Comparison of ENCODE assay signal across 17 cellular contexts in genomic region chr11:64712430-64713030, GRCh38. TPM values are rescaled to one million over a fixed set of nuclear protein-coding genes. Genes with fewer than 3 reads are reported as not detected.
A peak's percentile ranks its signal among the peaks of the same experiment; 100 is the strongest.
DNase-seq lines count a peak whose midpoint lies in the region; ATAC-seq, FAIRE-seq and TF ChIP-seq lines count a peak whose summit lies in the region.
"Had no signal": no experiment of that assay in that cellular context is flagged by ENCODE, and none has a peak within 500 bp of the region (broad histone marks: within the 10 kb centered on the region; RNA-seq: fewer than 3 reads in every experiment).

No MANE protein-coding gene starts in this region.

- H3K27me3 ChIP-seq in HUES6 (ENCODE audit: control insufficient read depth, insufficient read depth, low read length) (peaks cover 76% of the 10 kb centered on the region), H1 (replicated peaks in 1 of 4; ENCODE audit: control insufficient read depth in 3 of 4, extremely low read depth in 1 of 4, insufficient read depth in 3 of 4, low read length in 3 of 4) (peaks cover 12 to 49% (median 33%) of the 10 kb centered on the region in 4 experiments), trophoblast cell (ENCODE audit: insufficient read depth, low read length) (peaks cover 39% of the 10 kb centered on the region)

- TF ChIP-seq EP300 in H1 (IDR thresholded peaks at IDR 0.05; ENCODE audit: borderline replicate concordance in 1 of 2, low read depth in 2 of 2, low read length in 2 of 2): no peak

- H3K27me3 Mint-ChIP-seq in activated T-cell treated with anti-CD3 and anti-CD28 coated beads, Interleukin-2, amount 50 U/mL, for 24 hours: peaks cover 77% of the 10 kb centered on the region

- H2BK12ac ChIP-seq in H1 (ENCODE audit: low read depth, low read length): 0 out of 2 replicates have a peak overlapping the region, but pooled peaks have one; percentile 45
- no peak overlapping the region for H2BK12ac ChIP-seq in trophoblast cell (ENCODE audit: low read length)

- H3K4me3 ChIP-seq in HUES6 (ENCODE audit: low read depth, low read length) (peak overlapping the region; percentile 52), H1 (ENCODE audit: extremely low read depth in 1 of 4, insufficient read depth in 2 of 4, low read depth in 3 of 4, low read length in 4 of 4) (peak overlapping the region; percentile 28 to 55 (median 42); a peak in 5 of 8 replicates), trophoblast cell (ENCODE audit: low read depth, low read length) (no peak overlapping the region)
- H3K4me3 ChIP-seq: heart right ventricle, MG63, thyroid gland had no signal

- no peak for FAIRE-seq in H1 (lab: Jason Lieb, UNC)

- H2AK5ac ChIP-seq in H1 (ENCODE audit: low read depth, low read length): no peak overlapping the region
- H2AK5ac ChIP-seq in trophoblast cell (ENCODE audit: low read length): no peak overlapping the region

- H3K14ac ChIP-seq in H1 (ENCODE audit: insufficient read length): no peak overlapping the region
- H3K14ac ChIP-seq in trophoblast cell (ENCODE audit: low read length): no peak overlapping the region

- ATAC-seq in HG03354 (IDR thresholded peaks at IDR 0.05; ENCODE audit: poor library complexity, severe bottlenecking, unreplicated experiment): no peak

- 26% methylated on average over 2 of the region's 47 CpGs; no CpG with 5 or more reads in 1 of the 2 experiments for WGBS in H1 (ENCODE audit: extremely low coverage in 1 of 2, insufficient coverage in 1 of 2, insufficient read length in 1 of 2, insufficient replicate concordance in 2 of 2, low coverage in 1 of 2, low lambda C conversion rate in 2 of 2, missing lambda C conversion rate in 1 of 2), 2 experiments
- no CpG with 5 or more reads among the region's 47 CpGs for WGBS in trophoblast cell (ENCODE audit: extremely low coverage, insufficient coverage, insufficient read length)

- H3K4ac ChIP-seq in H1 (replicated peaks; ENCODE audit: insufficient read length, low read depth, low read length): no peak overlapping the region
- H3K4ac ChIP-seq in trophoblast cell (ENCODE audit: low read depth, low read length): no peak overlapping the region

- H2BK120ac ChIP-seq in H1 (replicated peaks; ENCODE audit: low read depth, low read length) (no peak overlapping the region), trophoblast cell (ENCODE audit: insufficient read depth, low read length, poor library complexity) (no peak overlapping the region)

- H3K4me1 ChIP-seq in HUES6 (ENCODE audit: control insufficient read depth, insufficient read depth, low read length) (peaks cover 20% of the 10 kb centered on the region), H1 (replicated peaks in 1 of 4; ENCODE audit: control insufficient read depth in 3 of 4, insufficient read depth in 4 of 4, low read length in 3 of 4) (peaks cover 12 to 28% (median 20%) of the 10 kb centered on the region in 4 experiments), trophoblast cell (ENCODE audit: control insufficient read depth in 1 of 2, insufficient read depth in 2 of 2, low read length in 2 of 2) (peaks cover 3 to 5% of the 10 kb centered on the region in 2 experiments)

- no peak overlapping the region for H3K9ac ChIP-seq in HUES6 (ENCODE audit: low read length)
- H3K9ac ChIP-seq in H1 (replicated peaks in 1 of 4; ENCODE audit: extremely low read depth in 1 of 4, low read depth in 3 of 4, low read length in 3 of 4): no peak overlapping the region
- H3K9ac ChIP-seq in trophoblast cell (ENCODE audit: low read length): no peak overlapping the region

- CTCF ChIA-PET in H1 (lab: Charles Lee; ENCODE audit: partially characterized antibody): interaction anchor here (2.2 kb wide), 1 partner anchor 9 kb away, joined by 11 read pairs; no protein-coding TSS in a partner anchor

- POLR2A ChIA-PET in H1 (lab: Charles Lee; ENCODE audit: partially characterized antibody): interaction anchor here (0.6 to 1.7 kb wide), 3 partner anchors 10 to 65 kb away, joined by 3 to 4 read pairs (median 3); partner anchors contain the start of gene NRXN2

- H3K9me3 Mint-ChIP-seq in activated T-cell treated with anti-CD3 and anti-CD28 coated beads, Interleukin-2, amount 50 U/mL, for 24 hours: no peaks in the 10 kb centered on the region

- H3K23ac ChIP-seq in H1 (ENCODE audit: insufficient read length): no peak overlapping the region
- H3K23ac ChIP-seq in trophoblast cell (ENCODE audit: low read length): no peak overlapping the region

- no peaks in the 10 kb centered on the region; the same call in 1 of the 2 replicates for H3K79me1 ChIP-seq in H1 (ENCODE audit: low read depth, low read length)
- no peaks in the 10 kb centered on the region for H3K79me1 ChIP-seq in trophoblast cell (ENCODE audit: low read length)

- no peak overlapping the region for H3K56ac ChIP-seq in H1 (replicated peaks; ENCODE audit: insufficient read length, low read depth, low read length)

- no peak for TF ChIP-seq POLR2A in H1 (IDR thresholded peaks at IDR 0.05; ENCODE audit: control extremely low read depth in 1 of 2, low read depth in 2 of 2, low read length in 2 of 2)

- H3K18ac ChIP-seq in H1 (ENCODE audit: extremely low read depth, low read length) (peak overlapping the region; percentile 32; the same call in 1 of the 2 replicates), trophoblast cell (ENCODE audit: low read length) (no peak overlapping the region)

- no peak overlapping the region for H3K27ac Mint-ChIP-seq in activated T-cell treated with anti-CD3 and anti-CD28 coated beads, Interleukin-2, amount 50 U/mL, for 24 hours

- no peak overlapping the region for H4K12ac ChIP-seq in trophoblast cell (ENCODE audit: low read depth, low read length)

- no peaks in the 10 kb centered on the region for H3K9me3 ChIP-seq in HUES6 (ENCODE audit: control insufficient read depth, insufficient read depth, low read depth, low read length)
- no peaks in the 10 kb centered on the region for H3K9me3 ChIP-seq in H1 (ENCODE audit: insufficient read depth in 2 of 2, low read depth in 1 of 2, low read length in 1 of 2)
- H3K9me3 ChIP-seq in trophoblast cell (ENCODE audit: insufficient read depth, low read depth, low read length): peaks cover 15% of the 10 kb centered on the region
- H3K9me3 ChIP-seq: esophagus squamous epithelium, heart right ventricle, MG63, thyroid gland had no signal

- H3K36me3 Mint-ChIP-seq in activated T-cell treated with anti-CD3 and anti-CD28 coated beads, Interleukin-2, amount 50 U/mL, for 24 hours (ENCODE audit: low read depth): no peaks in the 10 kb centered on the region

- no peak for TF ChIP-seq CTCF in H1 (IDR thresholded peaks at IDR 0.05; ENCODE audit: control extremely low read depth in 1 of 3, insufficient read depth in 1 of 3, low read depth in 1 of 3, low read length in 3 of 3)

- H4K91ac ChIP-seq in H1 (replicated peaks; ENCODE audit: insufficient read length, low read length): no peak overlapping the region
- no peak overlapping the region for H4K91ac ChIP-seq in trophoblast cell (ENCODE audit: low read depth, low read length)

- H4K20me1 ChIP-seq in H1 (replicated peaks in 1 of 2; ENCODE audit: control insufficient read depth in 1 of 2, insufficient read depth in 2 of 2, low read length in 2 of 2): peaks cover 2 to 4% of the 10 kb centered on the region in 2 experiments

- H3K79me2 ChIP-seq in H1 (ENCODE audit: control insufficient read depth in 1 of 2, insufficient read depth in 2 of 2, low read length in 2 of 2) (no peaks in the 10 kb centered on the region), trophoblast cell (ENCODE audit: control insufficient read depth, insufficient read depth, low read length, poor library complexity) (no peaks in the 10 kb centered on the region)

- DNase-seq in activated T-cell treated with anti-CD3 and anti-CD28 coated beads, Interleukin-2, amount 50 U/mL, for 24 hours: no peak
- DNase-seq in activated T-cell treated with anti-CD3 and anti-CD28 coated beads for 4 hours (no peak), H1 (ENCODE audit: low read depth in 1 of 2, low spot score in 2 of 2) (no peak), trophoblast cell (no peak), cerebellar nuclear complex (lab: John Stamatoyannopoulos, UW) (no peak), DMS 273 (lab: John Stamatoyannopoulos, UW; ENCODE audit: unreplicated experiment) (no peak)
- DNase-seq: activated effector memory CD4-positive, alpha-beta T cell treated with Interleukin-2 at 50 U/mL for 16 hours; DMS 273 treated with DMSO at 0.1 percent for 48 hours; esophagus squamous epithelium; MG63; NCI-H2029 treated with DMSO at 0.1 percent for 48 hours; stimulated activated CD4-positive, alpha-beta T cell treated with anti-CD3 and anti-CD28 coated beads, Interleukin-1b, Interleukin-23, amount 100 ng/mL, for 48 hours had no signal

- peak overlapping the region; percentile 66 to 80 for H3K4me2 ChIP-seq in H1 (ENCODE audit: insufficient read depth in 1 of 2, low read depth in 2 of 2, low read length in 2 of 2)
- H3K4me2 ChIP-seq in trophoblast cell (ENCODE audit: low read length): peak overlapping the region; percentile 33

- no peak overlapping the region for H4K5ac ChIP-seq in H1 (ENCODE audit: insufficient read length, low read depth, low read length)

- no peak for TF ChIP-seq RAD21 in H1 (IDR thresholded peaks at IDR 0.05 in 1 of 2, conservative IDR thresholded peaks at IDR 0.05 in 1 of 2; ENCODE audit: low read depth in 2 of 2, low read length in 2 of 2)

- no peaks in the 10 kb centered on the region for H3K36me3 ChIP-seq in HUES6 (ENCODE audit: control insufficient read depth, insufficient read depth, low read length)
- peaks cover 0 to 3% (median 0%) of the 10 kb centered on the region in 4 experiments; a peak in 1 of 8 replicates for H3K36me3 ChIP-seq in H1 (ENCODE audit: control insufficient read depth in 2 of 4, insufficient read depth in 4 of 4, low read length in 3 of 4)
- H3K36me3 ChIP-seq in trophoblast cell (ENCODE audit: control insufficient read depth in 1 of 2, insufficient read depth in 2 of 2, low read length in 2 of 2): no peaks in the 10 kb centered on the region
- H3K36me3 ChIP-seq: esophagus squamous epithelium, heart right ventricle, MG63, thyroid gland had no signal

- H3K4me3 Mint-ChIP-seq in activated T-cell treated with anti-CD3 and anti-CD28 coated beads, Interleukin-2, amount 50 U/mL, for 24 hours: peak overlapping the region; percentile 25

- H4K8ac ChIP-seq in H1 (ENCODE audit: extremely low read depth, insufficient read depth, low read length) (peak overlapping the region; percentile 29; the same call in 1 of the 2 replicates), trophoblast cell (ENCODE audit: low read depth, low read length) (no peak overlapping the region)

- peak overlapping the region; percentile 99; the same call in 1 of the 2 replicates for H2BK15ac ChIP-seq in H1 (ENCODE audit: low read length)

- no peak overlapping the region for H2AFZ ChIP-seq in H1 (ENCODE audit: low read length)
- H2AFZ ChIP-seq in trophoblast cell (ENCODE audit: insufficient read depth, low read length, poor library complexity): no peak overlapping the region

- no peak overlapping the region for H3K27ac ChIP-seq in HUES6 (ENCODE audit: low read depth, low read length)
- H3K27ac ChIP-seq in H1 (ENCODE audit: low read depth, low read length): no peak overlapping the region
- no peak overlapping the region for H3K27ac ChIP-seq in trophoblast cell (ENCODE audit: low read depth, low read length)
- H3K27ac ChIP-seq: esophagus squamous epithelium, heart right ventricle, thyroid gland had no signal

- H2BK5ac ChIP-seq in H1 (ENCODE audit: low read depth, low read length) (no peak overlapping the region; the same call in 1 of the 2 replicates), trophoblast cell (ENCODE audit: low read depth, low read length, poor library complexity) (no peak overlapping the region)

- H3K23me2 ChIP-seq in H1 (ENCODE audit: low read depth, low read length): peaks cover 12% of the 10 kb centered on the region; the same call in 1 of the 2 replicates

- 0 out of 2 replicates have a peak overlapping the region, but pooled peaks have one; percentile 72 for H2BK20ac ChIP-seq in H1 (ENCODE audit: low read length)

- H3K4me1 Mint-ChIP-seq in activated T-cell treated with anti-CD3 and anti-CD28 coated beads, Interleukin-2, amount 50 U/mL, for 24 hours (ENCODE audit: low read depth): peaks cover 16% of the 10 kb centered on the region

RNA-seq across cellular contexts. Expression of gene NRXN2, which starts 10.5 kb away (rescaled TPM):
- 11.4 and 11.5 TPM in 2 replicates for total RNA-seq in H1 (2021; fragmentation: NEBNext Ultra II Directional; extraction: Animal tissue kit (Norgen Biotek cat#: 25700))
- polyA plus RNA-seq in H1 (2011; rRNA removed): 1.3 and 5.7 TPM in 2 replicates
- 2.4 TPM for polyA plus RNA-seq in H1 (2011; cell fraction: cytosol; rRNA removed)
- polyA plus RNA-seq in H1 (2011; cell fraction: nucleus; rRNA removed): 7.0 TPM
- 6.8 to 12.4 TPM (median 9.6 TPM) in 4 replicates for polyA plus RNA-seq in H1 (2012, experiment 1 of 2)
- 4.9 TPM for polyA plus RNA-seq in H1 (2012, experiment 2 of 2)
- polyA plus RNA-seq in H1 (2013, experiment 1 of 2): 11.2 TPM
- polyA plus RNA-seq in H1 (2013, experiment 2 of 2): 12.9 TPM
- 10.7 and 12.0 TPM in 2 replicates for polyA minus RNA-seq in H1 (2011; rRNA and poly(A)+ RNA removed)
- 8.7 TPM for polyA minus RNA-seq in H1 (2011; cell fraction: cytosol; rRNA and poly(A)+ RNA removed)
- polyA minus RNA-seq in H1 (2011; cell fraction: nucleus; rRNA and poly(A)+ RNA removed): 10.3 TPM
- polyA plus RNA-seq in trophoblast cell (2013): 2.9 and 3.1 TPM in 2 replicates

RNA-seq across cellular contexts. Expression of gene RASGRP2, which starts 31.4 kb away (rescaled TPM):
- 37.9 and 40.6 TPM in 2 replicates for total RNA-seq in H1 (2021; fragmentation: NEBNext Ultra II Directional; extraction: Animal tissue kit (Norgen Biotek cat#: 25700))
- 45.7 and 50.4 TPM in 2 replicates for polyA plus RNA-seq in H1 (2011; rRNA removed)
- 41.1 TPM for polyA plus RNA-seq in H1 (2011; cell fraction: cytosol; rRNA removed)
- polyA plus RNA-seq in H1 (2011; cell fraction: nucleus; rRNA removed): 127 TPM
- polyA plus RNA-seq in H1 (2012, experiment 1 of 2): 30.1 to 58.0 TPM (median 54.6 TPM) in 4 replicates
- polyA plus RNA-seq in H1 (2012, experiment 2 of 2): 31.1 TPM
- 33.0 TPM for polyA plus RNA-seq in H1 (2013, experiment 1 of 2)
- 34.6 TPM for polyA plus RNA-seq in H1 (2013, experiment 2 of 2)
- polyA minus RNA-seq in H1 (2011; rRNA and poly(A)+ RNA removed): 14.8 and 18.9 TPM in 2 replicates
- 12.3 TPM for polyA minus RNA-seq in H1 (2011; cell fraction: cytosol; rRNA and poly(A)+ RNA removed)
- polyA minus RNA-seq in H1 (2011; cell fraction: nucleus; rRNA and poly(A)+ RNA removed): 24.8 TPM
- polyA plus RNA-seq in trophoblast cell (2013): 0.50 and 0.55 TPM in 2 replicates
- total RNA-seq: RPMI7951 had no signal

RNA-seq across cellular contexts. Expression of gene PYGM, which starts 47.2 kb away (rescaled TPM):
- 9.6 and 9.7 TPM in 2 replicates for total RNA-seq in H1 (2021; fragmentation: NEBNext Ultra II Directional; extraction: Animal tissue kit (Norgen Biotek cat#: 25700))
- polyA plus RNA-seq in H1 (2011; rRNA removed): 10.0 and 15.2 TPM in 2 replicates
- 10.4 TPM for polyA plus RNA-seq in H1 (2011; cell fraction: cytosol; rRNA removed)
- 20.9 TPM for polyA plus RNA-seq in H1 (2011; cell fraction: nucleus; rRNA removed)
- polyA plus RNA-seq in H1 (2012, experiment 1 of 2): 9.2 to 15.4 TPM (median 13.0 TPM) in 4 replicates
- polyA plus RNA-seq in H1 (2012, experiment 2 of 2): 11.5 TPM
- 6.9 TPM for polyA plus RNA-seq in H1 (2013, experiment 1 of 2)
- polyA plus RNA-seq in H1 (2013, experiment 2 of 2): 6.3 TPM
- polyA minus RNA-seq in H1 (2011; rRNA and poly(A)+ RNA removed): 13.2 and 16.4 TPM in 2 replicates
- 12.3 TPM for polyA minus RNA-seq in H1 (2011; cell fraction: cytosol; rRNA and poly(A)+ RNA removed)
- 5.4 TPM for polyA minus RNA-seq in H1 (2011; cell fraction: nucleus; rRNA and poly(A)+ RNA removed)
- polyA plus RNA-seq in trophoblast cell (2013): 0.83 and 0.94 TPM in 2 replicates
- total RNA-seq: RPMI7951 had no signal
